ENCODE assay signal across 18 cellular contexts in genomic region chr4:102543529-102543928, GRCh38. TPM values are rescaled to one million over a fixed set of nuclear protein-coding genes. Genes with fewer than 3 reads are reported as not detected.
DNase-seq lines count a peak whose midpoint lies in the region; ATAC-seq, FAIRE-seq and TF ChIP-seq lines count a peak whose summit lies in the region.
"Had no signal": no experiment of that assay in that cellular context is flagged by ENCODE, and none has a peak within 500 bp of the region (broad histone marks: within the 10 kb centered on the region; RNA-seq: fewer than 3 reads in every experiment).

No MANE protein-coding gene starts in this region.

- no peak overlapping the region for H3K4me3 ChIP-seq in GM12878

- H3K27ac ChIP-seq in GM12878 (ENCODE audit: control insufficient read depth, insufficient read depth) = peak overlapping the region; percentile 60; the same call in 1 of the 2 replicates
- peak overlapping the region; percentile 74 for H3K27ac ChIP-seq in foreskin keratinocyte
- no peak overlapping the region for H3K27ac ChIP-seq in caudate nucleus (ENCODE audit: low read depth, low read length)

- no peak overlapping the region for H3K9ac ChIP-seq in GM12878 (ENCODE audit: control insufficient read depth, insufficient read depth, low read length)

- SMC1A ChIA-PET in GM12878 (lab: Charles Lee; ENCODE audit: uncharacterized antibody, unreplicated experiment) = interaction anchor here (0.5 to 9.5 kb wide), 22 partner anchors 7 to 399 kb away, joined by 3 to 81 read pairs (median 4); partner anchors contain the start of gene UBE2D3

- no peak for ATAC-seq in natural killer cell
- no peak for ATAC-seq in natural killer cell treated with Interleukin-12 subunit alpha and Interleukin-12 subunit beta and Interleukin-15 and Interleukin-18, amount 100 ng/mL, for 72 hours
- no peak for ATAC-seq in GM12878
- ATAC-seq in foreskin keratinocyte = peak; percentile 30
- ATAC-seq: Right ventricle myocardium inferior had no signal

- H3K36me3 ChIP-seq in GM12878 (ENCODE audit: control insufficient read depth in 2 of 2, insufficient read depth in 2 of 2, low read length in 1 of 2) = peaks cover 13 to 29% of the 10 kb centered on the region in 2 experiments

- POLR2A ChIA-PET in GM12878 (lab: Charles Lee) = interaction anchor here (0.9 to 2.0 kb wide), 10 partner anchors 10 to 142 kb away, joined by 3 to 8 read pairs (median 4); no protein-coding TSS in a partner anchor

- peak overlapping the region; percentile 24 for H3K4me2 ChIP-seq in GM12878 (ENCODE audit: control insufficient read depth, insufficient read depth)

- no peak for FAIRE-seq in GM12878 (lab: Jason Lieb, UNC)

- 78% methylated on average over 7 of the region's 7 CpGs for WGBS in GM12878 (ENCODE audit: insufficient coverage, insufficient replicate concordance, low lambda C conversion rate, missing lambda C conversion rate)

- in situ Hi-C loops in GM12878 (cut with MboI) = no loop called here

- TF ChIP-seq EP300 in GM12878 (IDR thresholded peaks at IDR 0.05; ENCODE audit: borderline replicate concordance in 1 of 2, control insufficient read depth in 1 of 2, low read depth in 2 of 2, low read length in 2 of 2) = no peak

- H3K36me3 Mint-ChIP-seq in natural killer cell = no peaks in the 10 kb centered on the region
- H3K36me3 Mint-ChIP-seq in natural killer cell treated with Interleukin-12 subunit alpha and Interleukin-12 subunit beta and Interleukin-15 and Interleukin-18, amount 100 ng/mL, for 72 hours = peaks cover 34% of the 10 kb centered on the region

- intact Hi-C loops in natural killer cell (cut with micrococcal nuclease) = no loop called here
- intact Hi-C loops in GM12878 (cut with micrococcal nuclease; ENCODE audit: unreplicated experiment) = loop anchor here (5.0 kb wide), 1 partner anchor 41 kb away; the partner anchor contains the start of gene NFKB1

- CTCF ChIA-PET in GM12878 (lab: Yijun Ruan, JAX) = interaction anchor here (0.6 to 2.9 kb wide), 14 partner anchors 13 to 1081 kb away, joined by 3 to 7 read pairs (median 4); no protein-coding TSS in a partner anchor

- no peaks in the 10 kb centered on the region for H3K9me3 ChIP-seq in GM12878 (replicated peaks; ENCODE audit: control insufficient read depth, insufficient read depth, low read length)

- peak overlapping the region; percentile 32 for H3K4me3 Mint-ChIP-seq in natural killer cell
- H3K4me3 Mint-ChIP-seq in natural killer cell treated with Interleukin-12 subunit alpha and Interleukin-12 subunit beta and Interleukin-15 and Interleukin-18, amount 100 ng/mL, for 72 hours = no peak overlapping the region
- H3K4me3 Mint-ChIP-seq: CD4-positive, alpha-beta memory T cell; IgD-negative memory B cell had no signal

- peaks cover 39% of the 10 kb centered on the region for H3K79me2 ChIP-seq in GM12878 (ENCODE audit: control insufficient read depth, insufficient read depth, low read length)

- no peaks in the 10 kb centered on the region for H3K27me3 Mint-ChIP-seq in natural killer cell (ENCODE audit: low read depth in 2 of 2)
- H3K27me3 Mint-ChIP-seq in natural killer cell treated with Interleukin-12 subunit alpha and Interleukin-12 subunit beta and Interleukin-15 and Interleukin-18, amount 100 ng/mL, for 72 hours = no peaks in the 10 kb centered on the region
- H3K27me3 Mint-ChIP-seq: CD4-positive, alpha-beta memory T cell; IgD-negative memory B cell had no signal

- peaks cover 38 to 62% of the 10 kb centered on the region in 2 donors for H3K4me1 Mint-ChIP-seq in natural killer cell
- H3K4me1 Mint-ChIP-seq in natural killer cell treated with Interleukin-12 subunit alpha and Interleukin-12 subunit beta and Interleukin-15 and Interleukin-18, amount 100 ng/mL, for 72 hours (ENCODE audit: low read depth in 2 of 2) = peaks cover 42 to 51% of the 10 kb centered on the region in 2 donors

- peak overlapping the region in 1 of 2 donors; percentile 85 for H3K27ac Mint-ChIP-seq in natural killer cell
- no peak overlapping the region for H3K27ac Mint-ChIP-seq in natural killer cell treated with Interleukin-12 subunit alpha and Interleukin-12 subunit beta and Interleukin-15 and Interleukin-18, amount 100 ng/mL, for 72 hours

- TF ChIP-seq POLR2A in GM12878 (IDR thresholded peaks at IDR 0.05; ENCODE audit: low read depth, low read length) = no peak

- H3K4me1 ChIP-seq in GM12878 (ENCODE audit: control insufficient read depth, insufficient read depth, low read length) (peaks cover 47% of the 10 kb centered on the region), foreskin keratinocyte (peaks cover 21% of the 10 kb centered on the region)

- H3K9me3 Mint-ChIP-seq in natural killer cell = no peaks in the 10 kb centered on the region
- no peaks in the 10 kb centered on the region for H3K9me3 Mint-ChIP-seq in natural killer cell treated with Interleukin-12 subunit alpha and Interleukin-12 subunit beta and Interleukin-15 and Interleukin-18, amount 100 ng/mL, for 72 hours
- H3K9me3 Mint-ChIP-seq: IgD-negative memory B cell had no signal

- TF ChIP-seq RAD21 in GM12878 (IDR thresholded peaks at IDR 0.05; ENCODE audit: insufficient read depth, low read depth, low read length) = no peak

- no peak for TF ChIP-seq CTCF in natural killer cell (IDR thresholded peaks at IDR 0.05)
- TF ChIP-seq CTCF in GM12878 (IDR thresholded peaks at IDR 0.05 in 2 of 3, conservative IDR thresholded peaks at IDR 0.05 in 1 of 3; ENCODE audit: control insufficient read depth in 2 of 3, extremely low read depth in 1 of 3, insufficient read depth in 1 of 3, low read depth in 3 of 3, low read length in 3 of 3) = no peak
- no peak for TF ChIP-seq CTCF in foreskin keratinocyte (conservative IDR thresholded peaks at IDR 0.05)

- no peak overlapping the region for H2AFZ ChIP-seq in GM12878 (ENCODE audit: control insufficient read depth, low read depth, low read length)

- RAD21 ChIA-PET in GM12878 (lab: Charles Lee; ENCODE audit: unreplicated experiment) = interaction anchor here (0.6 to 3.2 kb wide), 23 partner anchors 9 to 284 kb away, joined by 3 to 19 read pairs (median 4); partner anchors contain the start of gene UBE2D3

- H4K20me1 ChIP-seq in GM12878 (ENCODE audit: control insufficient read depth, insufficient read depth) = no peaks in the 10 kb centered on the region

- H3K27me3 ChIP-seq in GM12878 (replicated peaks in 1 of 2; ENCODE audit: control insufficient read depth in 2 of 2, insufficient read depth in 2 of 2, low read length in 1 of 2) = no peaks in the 10 kb centered on the region
- no peaks in the 10 kb centered on the region for H3K27me3 ChIP-seq in foreskin keratinocyte

- DNase-seq in natural killer cell = no peak
- no peak for DNase-seq in natural killer cell treated with Interleukin-12 subunit alpha and Interleukin-12 subunit beta and Interleukin-15 and Interleukin-18, amount 100 ng/mL, for 72 hours (ENCODE audit: low spot score)
- DNase-seq in GM12878 (ENCODE audit: low read depth, low spot score) = no peak
- peak in 1 of 2 donors; percentile 48 for DNase-seq in foreskin keratinocyte
- DNase-seq in kidney tubule cell (ENCODE audit: low spot score) = no peak
- DNase-seq in caudate nucleus (lab: John Stamatoyannopoulos, UW) = no peak
- DNase-seq in NCI-H2196 treated with DMSO at 0.1 percent for 48 hours (lab: John Stamatoyannopoulos, UW; ENCODE audit: unreplicated experiment) = no peak
- DNase-seq in HuH-7 (ENCODE audit: low spot score) = no peak
- DNase-seq: CD4-positive, alpha-beta memory T cell; DMS79 treated with DMSO at 0.1 percent for 48 hours; Kasumi-1; NCI-H1105 treated with DMSO at 0.1 percent for 48 hours; NCI-H2029; NCI-H2171; NCI-H446 treated with DMSO at 0.1 percent for 48 hours; NCI-H774 had no signal

- BruUV-seq in GM12878 (replicated peaks; lab: Mats Ljungman, UMichigan) = no TSS peak

RNA-seq across cellular contexts. Expression of gene NFKB1, which starts 42.4 kb away (rescaled TPM):
- total RNA-seq in natural killer cell (100 to 1,000 TPM; 144 to 235 (median 163) TPM), GM12878 (2014; rRNA removed) (51.0 and 53.0 TPM in 2 replicates), GM12878 (2014; rRNA removed; fragmentation: Illumina TruSeq; extraction: Trizol) (67.4 and 68.6 TPM in 2 replicates), GM12878 (2021) (106 and 110 TPM in 2 replicates), foreskin keratinocyte (41.4 and 48.4 TPM in 2 replicates)
- total RNA-seq in natural killer cell treated with Interleukin-12 subunit alpha and Interleukin-12 subunit beta and Interleukin-15 and Interleukin-18, amount 100 ng/mL, for 72 hours = 100 to 1,000 TPM; 108 to 131 TPM
- total RNA-seq in GM12878 (2013; cell fraction: nucleolus; rRNA removed) = 92.3 and 97.9 TPM in 2 replicates
- 43.4 TPM for polyA plus RNA-seq in GM12878 (2011; ENCODE audit: low read depth)
- polyA plus RNA-seq in GM12878 (2011; rRNA removed) (67.0 and 69.7 TPM in 2 replicates), GM12878 (2014; fragmentation: Illumina TruSeq; extraction: Trizol) (82.1 and 85.3 TPM in 2 replicates), GM12878 (2014; fragmentation: Nextera tagmentation; extraction: Ambion mirVana) (10 to 100 TPM; 20.8 to 32.7 TPM), GM12878 (2014; rRNA removed) (61.6 and 62.3 TPM in 2 replicates), GM12878 (2016; fragmentation: Nextera tagmentation; extraction: Ambion mirVana) (1 to 10 TPM; 8.7 to 9.0 TPM), foreskin keratinocyte (15.0 and 20.4 TPM in 2 replicates)
- 66.5 and 76.6 TPM in 2 replicates for polyA plus RNA-seq in GM12878 (2011; cell fraction: cytosol; rRNA removed)
- 68.3 and 72.4 TPM in 2 replicates for polyA plus RNA-seq in GM12878 (2011; cell fraction: nucleus; rRNA removed)
- 46.4 and 59.8 TPM in 2 replicates for polyA plus RNA-seq in GM12878 (2012)
- 104 and 111 TPM in 2 replicates for polyA minus RNA-seq in GM12878 (2011; rRNA and poly(A)+ RNA removed)
- polyA minus RNA-seq in GM12878 (2011; cell fraction: cytosol; rRNA and poly(A)+ RNA removed) = 35.4 and 41.8 TPM in 2 replicates
- 42.3 and 64.8 TPM in 2 replicates for polyA minus RNA-seq in GM12878 (2011; cell fraction: nucleus; rRNA and poly(A)+ RNA removed)
